ENCODE assay signal across 1 cellular context in the genomic region with DNA sequence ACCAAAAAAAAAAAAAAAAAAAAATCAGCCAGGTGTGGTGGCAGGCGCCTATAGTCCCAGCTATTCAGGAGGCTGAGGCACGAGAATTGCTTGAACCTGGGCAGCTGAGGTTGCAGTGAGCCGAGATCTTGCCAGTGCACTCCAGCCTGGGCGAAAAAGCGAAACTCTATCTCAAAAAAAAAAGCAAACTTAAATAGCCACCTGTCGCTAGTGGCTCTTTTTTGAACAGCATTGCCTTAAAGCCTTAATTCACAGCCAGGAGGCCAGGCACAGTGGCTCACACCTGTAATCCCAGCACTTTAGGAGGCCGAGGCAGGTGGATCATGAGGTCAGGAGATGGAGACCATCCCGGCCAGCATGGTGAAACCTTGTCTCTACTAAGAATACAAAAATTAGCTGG. TPM values are rescaled to one million over a fixed set of nuclear protein-coding genes. Genes with fewer than 3 reads are reported as not detected.
"Had no signal": no experiment of that assay in that cellular context is flagged by ENCODE, and none has a peak within 500 bp of the region (broad histone marks: within the 10 kb centered on the region; RNA-seq: fewer than 3 reads in every experiment).

No MANE protein-coding gene starts in this region.

RNA-seq across cellular contexts. Expression of a gene that starts 5.1 kb away (rescaled TPM):
- total RNA-seq: GM23248 had no signal
